Comparison of ENCODE assay signal across 22 cellular contexts in the genomic region with DNA sequence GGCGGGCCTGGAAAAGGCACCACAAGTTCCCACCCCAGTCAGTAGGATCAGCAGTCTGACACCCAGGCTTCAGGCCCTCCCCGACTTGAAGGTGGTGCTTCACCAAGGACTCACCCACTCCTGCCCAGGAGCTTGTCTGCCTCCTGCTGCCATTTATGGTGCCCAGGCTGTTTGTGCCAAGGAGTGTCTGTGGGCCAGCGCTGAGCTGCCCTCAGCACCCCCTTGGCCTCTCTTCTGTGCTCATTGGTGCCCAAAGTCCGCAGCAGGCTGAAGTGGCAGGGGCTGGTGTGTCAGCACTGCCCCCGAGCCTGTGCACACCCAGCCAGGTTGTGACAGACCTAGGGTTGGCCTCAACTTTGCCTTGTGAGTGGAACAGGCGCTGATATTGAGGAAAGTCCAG.
"Had no signal": no experiment of that assay in that cellular context is flagged by ENCODE, and none has a peak within 500 bp of the region (broad histone marks: within the 10 kb centered on the region; RNA-seq: fewer than 3 reads in every experiment).

No MANE protein-coding gene starts in this region.

- DNase-seq: dermis blood vessel endothelial cell; effector memory CD4-positive, alpha-beta T cell; esophagus squamous epithelium; foreskin melanocyte; glutamatergic neuron; left lung; lower lobe of right lung; natural killer cell; spleen; stimulated activated CD4-positive, alpha-beta T cell treated with anti-CD3 and anti-CD28 coated beads, Interleukin-4, amount 100 ng/mL, for 4 hours; stimulated activated naive CD8-positive, alpha-beta T cell treated with anti-CD3 and anti-CD28 coated beads, Interleukin-15, Interleukin-2, amounts not matched to agents 100 U/mL and 50 U/mL, for 24 hours; transverse colon; upper lobe of right lung; uterus had no signal

- FAIRE-seq: endothelial cell of umbilical vein, keratinocyte, pancreas had no signal

- ATAC-seq: left lung; pancreas; stimulated activated memory B cell treated with anti-CD40 and anti-IgM and Interleukin-4, amounts not matched to agents 10 μg/mL and 1 μg/mL and 100 μg/mL, for 72 hours; stimulated activated naive CD8-positive, alpha-beta T cell treated with anti-CD3 and anti-CD28 coated beads, Interleukin-15, Interleukin-2, amounts not matched to agents 100 U/mL and 50 U/mL, for 24 hours had no signal

- H3K27me3 ChIP-seq: esophagus squamous epithelium, left lung, neutrophil, pancreas, spleen, transverse colon, upper lobe of right lung, uterus had no signal

- H3K27ac ChIP-seq: coronary artery, esophagus squamous epithelium, left lung, lower lobe of right lung, neutrophil, pancreas, skin epidermis, spleen, thoracic aorta, transverse colon, upper lobe of right lung, uterus had no signal

- H3K4me1 ChIP-seq: left lung, lower lobe of right lung, pancreas, upper lobe of right lung, uterus had no signal

- H3K4me3 ChIP-seq: coronary artery, esophagus squamous epithelium, left lung, lower lobe of right lung, pancreas, skin epidermis, spleen, thoracic aorta, transverse colon, upper lobe of right lung, uterus had no signal

- H3K36me3 ChIP-seq: left lung, lower lobe of right lung, neutrophil, pancreas, thoracic aorta, upper lobe of right lung, uterus had no signal

- H3K9me3 ChIP-seq: esophagus squamous epithelium, left lung, lower lobe of right lung, neutrophil, pancreas, spleen, thoracic aorta, transverse colon, upper lobe of right lung, uterus had no signal
